ENCODE assay signal across 12 cellular contexts in the genomic region with DNA sequence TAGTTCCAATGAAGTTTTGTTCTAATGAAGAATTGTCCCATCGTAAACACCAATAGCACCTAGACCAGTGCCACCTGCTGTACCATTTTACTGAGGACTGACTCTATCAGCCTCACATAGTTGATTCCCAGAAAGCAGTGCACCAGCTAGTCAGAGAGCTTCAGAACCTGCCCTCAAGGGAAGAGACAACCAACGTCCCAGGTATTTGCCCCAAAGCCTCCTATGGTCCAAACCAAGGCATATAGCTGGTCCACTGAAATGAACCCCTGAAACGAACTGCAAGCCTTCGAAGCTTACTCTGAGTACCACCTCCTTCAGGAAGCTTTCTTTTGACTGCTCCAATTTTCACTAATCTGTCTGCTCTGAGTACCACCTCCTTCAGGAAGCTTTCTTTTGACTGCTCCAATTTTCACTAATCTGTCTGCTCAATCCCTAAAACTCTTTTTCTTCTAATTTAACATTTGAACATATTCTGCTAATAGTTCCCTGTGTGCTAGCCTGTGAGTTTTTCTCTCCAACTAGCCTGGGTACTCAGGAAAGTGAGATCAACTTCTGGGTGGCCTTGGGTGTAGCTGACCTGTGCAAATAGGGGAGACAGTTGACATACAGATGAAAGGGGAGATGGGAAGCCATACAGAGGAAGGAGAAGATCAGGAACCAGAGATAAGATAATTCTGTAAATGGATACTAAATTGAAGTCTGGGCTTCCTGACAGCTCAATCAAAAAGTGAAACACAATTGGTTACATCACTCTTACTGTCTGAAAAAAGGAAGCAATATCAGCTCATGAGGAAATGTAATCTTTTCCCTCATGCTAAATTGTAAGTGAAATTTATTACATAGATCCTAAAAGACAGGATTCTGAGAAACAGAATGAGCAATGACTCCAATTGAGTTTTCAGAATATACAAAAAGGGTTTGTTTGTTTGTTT. TPM values are rescaled to one million over a fixed set of nuclear protein-coding genes. Genes with fewer than 3 reads are reported as not detected.
DNase-seq lines count a peak whose midpoint lies in the region; ATAC-seq, FAIRE-seq and TF ChIP-seq lines count a peak whose summit lies in the region.
"Had no signal": no experiment of that assay in that cellular context is flagged by ENCODE, and none has a peak within 500 bp of the region (broad histone marks: within the 10 kb centered on the region; RNA-seq: fewer than 3 reads in every experiment).

No MANE protein-coding gene starts in this region.

- no peak for ATAC-seq in stimulated activated naive CD8-positive, alpha-beta T cell treated with anti-CD3 and anti-CD28 coated beads, Interleukin-15, Interleukin-2, amounts not matched to agents 100 U/mL and 50 U/mL, for 24 hours
- no peak for ATAC-seq in gastrocnemius medialis
- no peak for ATAC-seq in HG03135 (IDR thresholded peaks at IDR 0.05; ENCODE audit: unreplicated experiment)

- H3K4me1 ChIP-seq in OCI-LY7 (ENCODE audit: insufficient read depth, low read length, poor library complexity, severe bottlenecking) (peaks cover 38% of the 10 kb centered on the region), astrocyte (ENCODE audit: insufficient read depth, low read length) (peaks cover 49% of the 10 kb centered on the region), gastrocnemius medialis (peaks cover 19% of the 10 kb centered on the region in 2 donors), smooth muscle cell (ENCODE audit: low read depth) (peaks cover 30% of the 10 kb centered on the region), colonic mucosa (peaks cover 7% of the 10 kb centered on the region)

- CTCF ChIA-PET in OCI-LY7 (lab: Charles Lee; ENCODE audit: unreplicated experiment), result no interaction called here

- peak overlapping the region; percentile 4; the same call in 1 of the 2 replicates for H2AFZ ChIP-seq in OCI-LY7 (ENCODE audit: low read length)
- no peak overlapping the region for H2AFZ ChIP-seq in astrocyte (ENCODE audit: low read depth, low read length)
- no peak overlapping the region for H2AFZ ChIP-seq in smooth muscle cell (ENCODE audit: low read depth)

- in situ Hi-C loops in gastrocnemius medialis (cut with MboI; ENCODE audit: low sequenced_read_pairs in 4 of 4), result no loop called here

- no peak for TF ChIP-seq POLR2A in gastrocnemius medialis (IDR thresholded peaks at IDR 0.05)

- peaks cover 65% of the 10 kb centered on the region for H3K4me1 Mint-ChIP-seq in stimulated activated naive CD8-positive, alpha-beta T cell treated with anti-CD3 and anti-CD28 coated beads, Interleukin-15, Interleukin-2, amounts not matched to agents 100 ng/mL and 50 ng/mL, for 24 hours (ENCODE audit: low read depth)
- peaks cover 72% of the 10 kb centered on the region for H3K4me1 Mint-ChIP-seq in astrocyte (ENCODE audit: low read depth, unreplicated experiment)

- no peak overlapping the region for H3K9ac ChIP-seq in astrocyte (ENCODE audit: low read length)
- H3K9ac ChIP-seq in smooth muscle cell (ENCODE audit: low read depth), result no peak overlapping the region
- no peak overlapping the region for H3K9ac ChIP-seq in colonic mucosa (ENCODE audit: low read depth in 2 of 2, low read length in 2 of 2)

- H3K4me3 ChIP-seq in OCI-LY7 (ENCODE audit: low read depth, low read length, poor library complexity, severe bottlenecking) (no peak overlapping the region), astrocyte (ENCODE audit: insufficient read depth, low read depth, low read length) (no peak overlapping the region), gastrocnemius medialis (no peak overlapping the region), smooth muscle cell (no peak overlapping the region), colonic mucosa (no peak overlapping the region)
- H3K4me3 ChIP-seq: breast epithelium had no signal

- intact Hi-C loops in OCI-LY7 (cut with micrococcal nuclease; ENCODE audit: unreplicated experiment) (no loop called here), gastrocnemius medialis (cut with DNase I; ENCODE audit: low total_unique reads) (no loop called here), colonic mucosa (cut with DNase I) (no loop called here)

- H3K36me3 ChIP-seq in OCI-LY7 (ENCODE audit: insufficient read depth, low read length) (no peaks in the 10 kb centered on the region), astrocyte (ENCODE audit: insufficient read depth, low read length) (no peaks in the 10 kb centered on the region), gastrocnemius medialis (no peaks in the 10 kb centered on the region), smooth muscle cell (ENCODE audit: low read depth) (no peaks in the 10 kb centered on the region), colonic mucosa (no peaks in the 10 kb centered on the region)
- H3K36me3 ChIP-seq: breast epithelium had no signal

- no peak for FAIRE-seq in astrocyte (lab: Jason Lieb, UNC)
- FAIRE-seq: islet of Langerhans had no signal

- H3K27me3 ChIP-seq in astrocyte (ENCODE audit: insufficient read depth, low read length) (no peaks in the 10 kb centered on the region), gastrocnemius medialis (no peaks in the 10 kb centered on the region), smooth muscle cell (ENCODE audit: low read depth) (no peaks in the 10 kb centered on the region), colonic mucosa (no peaks in the 10 kb centered on the region)
- H3K27me3 ChIP-seq: breast epithelium had no signal

- peaks cover 26% of the 10 kb centered on the region for H3F3A ChIP-seq in smooth muscle cell (ENCODE audit: low read depth)

- no TSS peak for BruUV-seq in OCI-LY7 (replicated peaks; lab: Mats Ljungman, UMichigan)

- H3K4me2 ChIP-seq in OCI-LY7 (ENCODE audit: low read length) (no peak overlapping the region), astrocyte (ENCODE audit: low read length) (no peak overlapping the region), smooth muscle cell (no peak overlapping the region)

- H3K79me2 ChIP-seq in OCI-LY7 (ENCODE audit: insufficient read depth, low read depth, low read length), result no peaks in the 10 kb centered on the region
- no peaks in the 10 kb centered on the region for H3K79me2 ChIP-seq in astrocyte (ENCODE audit: insufficient read depth, low read length)
- no peaks in the 10 kb centered on the region for H3K79me2 ChIP-seq in smooth muscle cell (ENCODE audit: low read depth)

- H3K9me2 ChIP-seq in OCI-LY7 (ENCODE audit: insufficient read depth, low read length), result no peaks in the 10 kb centered on the region

- peak overlapping the region; percentile 54 for H3K27ac Mint-ChIP-seq in stimulated activated naive CD8-positive, alpha-beta T cell treated with anti-CD3 and anti-CD28 coated beads, Interleukin-15, Interleukin-2, amounts not matched to agents 100 ng/mL and 50 ng/mL, for 24 hours
- H3K27ac Mint-ChIP-seq in astrocyte (ENCODE audit: unreplicated experiment), result peak overlapping the region; percentile 84

- POLR2A ChIA-PET in OCI-LY7 (lab: Charles Lee), result interaction anchor here (0.9 to 1.7 kb wide), 5 partner anchors 9 to 30 kb away, joined by 3 to 5 read pairs (median 3); no protein-coding TSS in a partner anchor

- no peak for TF ChIP-seq CTCF in OCI-LY7 (conservative IDR thresholded peaks at IDR 0.05; ENCODE audit: low read length)
- no peak for TF ChIP-seq CTCF in astrocyte (IDR thresholded peaks at IDR 0.05; ENCODE audit: insufficient read depth, low read depth, low read length)
- TF ChIP-seq CTCF in gastrocnemius medialis (IDR thresholded peaks at IDR 0.05 in 4 of 5, conservative IDR thresholded peaks at IDR 0.05 in 1 of 5), result no peak
- no peak for TF ChIP-seq CTCF in smooth muscle cell (IDR thresholded peaks at IDR 0.05; ENCODE audit: borderline replicate concordance, insufficient read depth, poor library complexity, severe bottlenecking)
- TF ChIP-seq CTCF in colonic mucosa (IDR thresholded peaks at IDR 0.05), result no peak

- H3K4me3 Mint-ChIP-seq in stimulated activated naive CD8-positive, alpha-beta T cell treated with anti-CD3 and anti-CD28 coated beads, Interleukin-15, Interleukin-2, amounts not matched to agents 100 ng/mL and 50 ng/mL, for 24 hours, result peak overlapping the region; percentile 15
- peak overlapping the region; percentile 34 for H3K4me3 Mint-ChIP-seq in astrocyte (ENCODE audit: unreplicated experiment)

- WGBS in smooth muscle cell (ENCODE audit: low lambda C conversion rate), result 93% methylated on average over 4 of the region's 4 CpGs

- no peaks in the 10 kb centered on the region for H3K36me3 Mint-ChIP-seq in stimulated activated naive CD8-positive, alpha-beta T cell treated with anti-CD3 and anti-CD28 coated beads, Interleukin-15, Interleukin-2, amounts not matched to agents 100 ng/mL and 50 ng/mL, for 24 hours (ENCODE audit: low read depth)
- no peaks in the 10 kb centered on the region for H3K36me3 Mint-ChIP-seq in astrocyte (ENCODE audit: low read depth, unreplicated experiment)

- H3K27ac ChIP-seq in OCI-LY7 (ENCODE audit: low read depth, low read length, poor library complexity, severe bottlenecking) (no peak overlapping the region), astrocyte (ENCODE audit: low read depth, low read length) (no peak overlapping the region), gastrocnemius medialis (no peak overlapping the region), smooth muscle cell (ENCODE audit: low read depth) (no peak overlapping the region), colonic mucosa (no peak overlapping the region)
- H3K27ac ChIP-seq: breast epithelium had no signal

- H4K20me1 ChIP-seq in OCI-LY7 (ENCODE audit: insufficient read depth, low read length) (no peaks in the 10 kb centered on the region), astrocyte (ENCODE audit: insufficient read depth, low read length) (no peaks in the 10 kb centered on the region), smooth muscle cell (ENCODE audit: low read depth) (no peaks in the 10 kb centered on the region)

- no peaks in the 10 kb centered on the region for H3K9me3 ChIP-seq in OCI-LY7 (ENCODE audit: low read length)
- H3K9me3 ChIP-seq in astrocyte (ENCODE audit: insufficient read depth, low read depth, low read length), result no peaks in the 10 kb centered on the region
- no peaks in the 10 kb centered on the region for H3K9me3 ChIP-seq in gastrocnemius medialis
- no peaks in the 10 kb centered on the region for H3K9me3 ChIP-seq in smooth muscle cell (replicated peaks; ENCODE audit: low read depth)
- no peaks in the 10 kb centered on the region for H3K9me3 ChIP-seq in colonic mucosa
- H3K9me3 ChIP-seq: breast epithelium had no signal

- no peaks in the 10 kb centered on the region for H3K27me3 Mint-ChIP-seq in stimulated activated naive CD8-positive, alpha-beta T cell treated with anti-CD3 and anti-CD28 coated beads, Interleukin-15, Interleukin-2, amounts not matched to agents 100 ng/mL and 50 ng/mL, for 24 hours
- H3K27me3 Mint-ChIP-seq in astrocyte (ENCODE audit: low read depth, unreplicated experiment), result no peaks in the 10 kb centered on the region

- H3K9me3 Mint-ChIP-seq in stimulated activated naive CD8-positive, alpha-beta T cell treated with anti-CD3 and anti-CD28 coated beads, Interleukin-15, Interleukin-2, amounts not matched to agents 100 ng/mL and 50 ng/mL, for 24 hours, result no peaks in the 10 kb centered on the region
- H3K9me3 Mint-ChIP-seq in astrocyte (ENCODE audit: unreplicated experiment), result no peaks in the 10 kb centered on the region

- no peak for DNase-seq in stimulated activated naive CD8-positive, alpha-beta T cell treated with anti-CD3 and anti-CD28 coated beads, Interleukin-15, Interleukin-2, amounts not matched to agents 100 U/mL and 50 U/mL, for 24 hours
- DNase-seq in OCI-LY7 (ENCODE audit: low spot score) (no peak), astrocyte (ENCODE audit: low read depth) (no peak), gastrocnemius medialis (no peak), smooth muscle cell (lab: John Stamatoyannopoulos, UW; ENCODE audit: unreplicated experiment) (no peak), colonic mucosa (no peak)
- DNase-seq: activated CD4-positive, alpha-beta T cell treated with anti-CD3 and anti-CD28 coated beads, Interleukin-2, amount 50 U/mL, for 4 hours; NCI-H2081 treated with DMSO at 0.1 percent for 48 hours had no signal

RNA-seq across cellular contexts. Expression of a gene that starts 33.5 kb away (rescaled TPM):
- total RNA-seq in OCI-LY7 (2014; rRNA removed; shearing (Covaris generic)), result 36.6 and 37.1 TPM in 2 replicates
- 43.2 and 47.7 TPM in 2 replicates for total RNA-seq in OCI-LY7 (2022)
- total RNA-seq in astrocyte, result 68.2 and 71.9 TPM in 2 replicates
- total RNA-seq in gastrocnemius medialis, result 1 to 10 TPM; 3.0 to 5.0 (median 4.6) TPM
- total RNA-seq in smooth muscle cell, result 46.2 and 55.9 TPM in 2 replicates
- 33.6 and 39.9 TPM in 2 replicates for polyA plus RNA-seq in smooth muscle cell
- 100 to 1,000 TPM in 1 of 2 donors, 10 to 100 TPM in 1; 82.1 to 103 TPM for total RNA-seq in colonic mucosa
